ENCODE assay signal across 22 cellular contexts in the genomic region with DNA sequence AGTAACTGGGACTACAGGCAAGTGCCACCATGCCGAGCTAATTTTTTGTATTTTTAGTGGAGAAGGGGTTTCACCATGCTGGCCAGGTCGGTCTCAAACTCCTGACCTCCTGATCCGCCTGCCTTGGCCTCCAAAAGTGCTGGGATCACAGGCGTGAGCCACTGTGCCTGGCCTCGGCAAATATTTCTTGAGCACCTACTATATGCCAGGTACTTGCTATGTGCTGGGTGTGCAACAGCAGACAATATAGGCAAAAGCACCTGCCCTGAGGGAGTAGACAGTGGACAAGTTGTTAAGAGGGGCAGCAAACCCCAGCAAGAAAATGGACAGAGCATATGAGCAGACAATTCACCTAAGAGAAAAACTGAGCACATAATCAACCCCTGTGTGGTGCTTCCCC. TPM values are rescaled to one million over a fixed set of nuclear protein-coding genes. Genes with fewer than 3 reads are reported as not detected.
DNase-seq lines count a peak whose midpoint lies in the region; ATAC-seq, FAIRE-seq and TF ChIP-seq lines count a peak whose summit lies in the region.
"Had no signal": no experiment of that assay in that cellular context is flagged by ENCODE, and none has a peak within 500 bp of the region (broad histone marks: within the 10 kb centered on the region; RNA-seq: fewer than 3 reads in every experiment).

No MANE protein-coding gene starts in this region.

- no peak for TF ChIP-seq CTCF in K562 (IDR thresholded peaks at IDR 0.05 in 2 of 3, conservative IDR thresholded peaks at IDR 0.05 in 1 of 3; ENCODE audit: insufficient read depth in 2 of 3, low read depth in 1 of 3, low read length in 3 of 3)

- POLR2A ChIA-PET in K562 (lab: Yijun Ruan, JAX) = no interaction called here

- no peak for TF ChIP-seq EP300 in K562 (IDR thresholded peaks at IDR 0.05; ENCODE audit: low read length)

- TF ChIP-seq POLR2A in K562 (conservative IDR thresholded peaks at IDR 0.05) = no peak

- no peaks in the 10 kb centered on the region for H3K36me3 Mint-ChIP-seq in stimulated activated naive CD8-positive, alpha-beta T cell treated with anti-CD3 and anti-CD28 coated beads, Interleukin-15, Interleukin-2, amounts not matched to agents 100 ng/mL and 50 ng/mL, for 24 hours (ENCODE audit: low read depth)
- H3K36me3 Mint-ChIP-seq: CD8-positive, alpha-beta T cell had no signal

- no TSS peak for BruUV-seq in K562 (replicated peaks; lab: Mats Ljungman, UMichigan)

- FAIRE-seq in K562 (lab: Jason Lieb, UNC) = no peak
- no peak for FAIRE-seq in RCC 7860 (lab: Jason Lieb, UNC)
- FAIRE-seq: A204.1, D721Med, G401.6, GM12891, GM19239 had no signal

- peaks cover 28 to 38% of the 10 kb centered on the region in 2 experiments for H3K4me1 ChIP-seq in K562 (replicated peaks in 1 of 2; ENCODE audit: control insufficient read depth in 2 of 2, insufficient read depth in 2 of 2, low read length in 2 of 2)
- H3K4me1 ChIP-seq: BE2C had no signal

- no peak overlapping the region for H3K4me3 ChIP-seq in K562
- H3K4me3 ChIP-seq: BLaER1 had no signal

- H2AFZ ChIP-seq in K562 (ENCODE audit: low read depth, low read length) = peak overlapping the region; percentile 71; the same call in 1 of the 2 replicates

- H3K9me3 Mint-ChIP-seq in stimulated activated naive CD8-positive, alpha-beta T cell treated with anti-CD3 and anti-CD28 coated beads, Interleukin-15, Interleukin-2, amounts not matched to agents 100 ng/mL and 50 ng/mL, for 24 hours = no peaks in the 10 kb centered on the region
- H3K9me3 Mint-ChIP-seq: CD4-positive, alpha-beta T cell; CD8-positive, alpha-beta T cell had no signal

- H3K4me3 Mint-ChIP-seq in stimulated activated naive CD8-positive, alpha-beta T cell treated with anti-CD3 and anti-CD28 coated beads, Interleukin-15, Interleukin-2, amounts not matched to agents 100 ng/mL and 50 ng/mL, for 24 hours = no peak overlapping the region
- H3K4me3 Mint-ChIP-seq: CD4-positive, alpha-beta T cell; CD8-positive, alpha-beta T cell had no signal

- H3K27ac ChIP-seq in K562 (ENCODE audit: extremely low read depth, low read depth, low read length) = no peak overlapping the region
- H3K27ac ChIP-seq: BLaER1, C4-2B had no signal

- H3K79me2 ChIP-seq in K562 (ENCODE audit: control insufficient read depth, insufficient read depth, low read length) = no peaks in the 10 kb centered on the region

- no peaks in the 10 kb centered on the region for H3K9me3 ChIP-seq in K562 (replicated peaks; ENCODE audit: control insufficient read depth, insufficient read depth, low read depth, low read length)
- H3K9me3 ChIP-seq: BE2C, BLaER1, Caco-2 had no signal

- WGBS in K562 (ENCODE audit: insufficient coverage, low coverage, missing lambda C conversion rate) = 91% methylated on average over 4 of the region's 5 CpGs

- H3K9ac ChIP-seq in K562 (ENCODE audit: insufficient read depth in 1 of 2, low read depth in 2 of 2, low read length in 2 of 2) = no peak overlapping the region
- H3K9ac ChIP-seq: BLaER1 had no signal

- peaks cover 23% of the 10 kb centered on the region for H3K4me1 Mint-ChIP-seq in stimulated activated naive CD8-positive, alpha-beta T cell treated with anti-CD3 and anti-CD28 coated beads, Interleukin-15, Interleukin-2, amounts not matched to agents 100 ng/mL and 50 ng/mL, for 24 hours (ENCODE audit: low read depth)

- peak overlapping the region; percentile 45 for H3K27ac Mint-ChIP-seq in stimulated activated naive CD8-positive, alpha-beta T cell treated with anti-CD3 and anti-CD28 coated beads, Interleukin-15, Interleukin-2, amounts not matched to agents 100 ng/mL and 50 ng/mL, for 24 hours
- H3K27ac Mint-ChIP-seq: CD4-positive, alpha-beta T cell; CD8-positive, alpha-beta T cell had no signal

- H3K27me3 ChIP-seq in K562 (ENCODE audit: control insufficient read depth in 2 of 2, insufficient read depth in 2 of 2, low read length in 2 of 2) = no peaks in the 10 kb centered on the region
- H3K27me3 ChIP-seq: BE2C, BLaER1 had no signal

- ATAC-seq in stimulated activated naive CD8-positive, alpha-beta T cell treated with anti-CD3 and anti-CD28 coated beads, Interleukin-15, Interleukin-2, amounts not matched to agents 100 U/mL and 50 U/mL, for 24 hours = no peak
- ATAC-seq in K562 = no peak
- ATAC-seq: CD8-positive, alpha-beta T cell had no signal

- H4K20me1 ChIP-seq in K562 (replicated peaks; ENCODE audit: control insufficient read depth, insufficient read depth, low read length) = no peaks in the 10 kb centered on the region
- H4K20me1 ChIP-seq: BLaER1 had no signal

- intact Hi-C loops in K562 (cut with micrococcal nuclease) = no loop called here

- CTCF ChIA-PET in K562 (lab: Yijun Ruan, JAX; ENCODE audit: low intra/inter-chr PET ratio) = no interaction called here

- H3K4me2 ChIP-seq in K562 (ENCODE audit: insufficient read depth, low read length) = no peak overlapping the region
- H3K4me2 ChIP-seq: BLaER1 had no signal

- peaks cover 8% of the 10 kb centered on the region for H3K27me3 Mint-ChIP-seq in stimulated activated naive CD8-positive, alpha-beta T cell treated with anti-CD3 and anti-CD28 coated beads, Interleukin-15, Interleukin-2, amounts not matched to agents 100 ng/mL and 50 ng/mL, for 24 hours

- no peak for TF ChIP-seq RAD21 in K562 (CRISPR knock-in tag; conservative IDR thresholded peaks at IDR 0.05 in 1 of 2, IDR thresholded peaks at IDR 0.05 in 1 of 2)

- in situ Hi-C loops in K562 (cut with MboI) = no loop called here

- H3K36me3 ChIP-seq in K562 (ENCODE audit: control insufficient read depth, insufficient read depth, low read length) = no peaks in the 10 kb centered on the region
- H3K36me3 ChIP-seq: BE2C, BLaER1 had no signal

- no peaks in the 10 kb centered on the region for H3K9me1 ChIP-seq in K562 (ENCODE audit: control insufficient read depth, insufficient read depth, low read length)

- DNase-seq in stimulated activated naive CD8-positive, alpha-beta T cell treated with anti-CD3 and anti-CD28 coated beads, Interleukin-15, Interleukin-2, amounts not matched to agents 100 U/mL and 50 U/mL, for 24 hours = no peak
- no peak for DNase-seq in K562 (ENCODE audit: extremely low read depth in 1 of 4, low spot score in 3 of 4)
- DNase-seq in mesenteric fat pad (ENCODE audit: low spot score) = peak; percentile 77
- DNase-seq in RCC 7860 (ENCODE audit: low spot score) = no peak
- DNase-seq in kidney glomerular epithelial cell (lab: John Stamatoyannopoulos, UW) = no peak
- DNase-seq: 8988T; ACHN; BE2C; Caco-2; Calu3; CD4-positive, alpha-beta T cell; CD8-positive, alpha-beta T cell; DMS79 treated with DMSO at 0.1 percent for 48 hours; GF-D8 had no signal

TF ChIP-seq in K562, 482 proteins besides CTCF, POLR2A, EP300 and RAD21:
- TF ChIP-seq ELF1 (tag; IDR thresholded peaks at IDR 0.05) (no peak), ZBTB17 (CRISPR knock-in tag; IDR thresholded peaks at IDR 0.05) (no peak), NFRKB (IDR thresholded peaks at IDR 0.05; ENCODE audit: low read depth) (no peak), CBFA2T3 (IDR thresholded peaks at IDR 0.05) (no peak), HDAC1 (IDR thresholded peaks at IDR 0.05) (no peak), NFXL1 (CRISPR knock-in tag; IDR thresholded peaks at IDR 0.05) (no peak), ZNF830 (CRISPR knock-in tag; IDR thresholded peaks at IDR 0.05) (no peak), ZNF699 (CRISPR knock-in tag; IDR thresholded peaks at IDR 0.05; ENCODE audit: insufficient replicate concordance) (no peak), ELF4 (CRISPR knock-in tag; IDR thresholded peaks at IDR 0.05) (no peak)
- TF ChIP-seq, protein P1, sequence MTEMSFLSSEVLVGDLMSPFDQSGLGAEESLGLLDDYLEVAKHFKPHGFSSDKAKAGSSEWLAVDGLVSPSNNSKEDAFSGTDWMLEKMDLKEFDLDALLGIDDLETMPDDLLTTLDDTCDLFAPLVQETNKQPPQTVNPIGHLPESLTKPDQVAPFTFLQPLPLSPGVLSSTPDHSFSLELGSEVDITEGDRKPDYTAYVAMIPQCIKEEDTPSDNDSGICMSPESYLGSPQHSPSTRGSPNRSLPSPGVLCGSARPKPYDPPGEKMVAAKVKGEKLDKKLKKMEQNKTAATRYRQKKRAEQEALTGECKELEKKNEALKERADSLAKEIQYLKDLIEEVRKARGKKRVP (CRISPR knock-in tag; IDR thresholded peaks at IDR 0.05) = no peak

RNA-seq across cellular contexts. Expression of a gene that starts 51.0 kb away (rescaled TPM):
- total RNA-seq in K562 (2011; cell fraction: chromatin; rRNA removed; ENCODE audit: low replicate concordance) = 14.8 and 35.4 TPM in 2 replicates
- 14.2 and 14.5 TPM in 2 replicates for total RNA-seq in K562 (2011; cell fraction: nucleolus; rRNA removed)
- total RNA-seq in K562 (2011; cell fraction: nucleoplasm; rRNA removed) = 15.3 and 16.4 TPM in 2 replicates
- total RNA-seq in K562 (2014; rRNA removed) (18.0 and 21.5 TPM in 2 replicates), K562 (2014; rRNA removed; fragmentation: Illumina TruSeq; extraction: Trizol) (21.2 and 21.7 TPM in 2 replicates), K562 (2015; rRNA removed; fragmentation: Illumina TruSeq; extraction: Trizol) (19.5 and 19.8 TPM in 2 replicates), K562 (2021) (20.3 and 20.9 TPM in 2 replicates), mesenteric fat pad (8.1 TPM)
- polyA plus RNA-seq in K562 (2011; rRNA removed) (21.4 and 22.0 TPM in 2 replicates), K562 (2014; fragmentation: Illumina TruSeq; extraction: Trizol) (17.7 and 18.8 TPM in 2 replicates), K562 (2014; fragmentation: Nextera tagmentation; extraction: Ambion mirVana) (1 to 10 TPM; 5.9 to 7.7 TPM), K562 (2014; rRNA removed) (19.7 and 20.3 TPM in 2 replicates)
- polyA plus RNA-seq in K562 (2011; cell fraction: cytosol; rRNA removed) = 8.4 and 8.8 TPM in 2 replicates
- 10.5 and 19.4 TPM in 2 replicates for polyA plus RNA-seq in K562 (2011; cell fraction: nucleus; rRNA removed)
- 14.6 and 18.2 TPM in 2 replicates for polyA plus RNA-seq in K562 (2012)
- 23.9 and 24.1 TPM in 2 replicates for polyA minus RNA-seq in K562 (2011; rRNA and poly(A)+ RNA removed)
- polyA minus RNA-seq in K562 (2011; cell fraction: cytosol; rRNA and poly(A)+ RNA removed) = 8.8 and 9.3 TPM in 2 replicates
- 26.8 and 64.6 TPM in 2 replicates for polyA minus RNA-seq in K562 (2011; cell fraction: nucleus; rRNA and poly(A)+ RNA removed)
